Comparison of ENCODE assay signal across 2 cellular contexts in the genomic region with DNA sequence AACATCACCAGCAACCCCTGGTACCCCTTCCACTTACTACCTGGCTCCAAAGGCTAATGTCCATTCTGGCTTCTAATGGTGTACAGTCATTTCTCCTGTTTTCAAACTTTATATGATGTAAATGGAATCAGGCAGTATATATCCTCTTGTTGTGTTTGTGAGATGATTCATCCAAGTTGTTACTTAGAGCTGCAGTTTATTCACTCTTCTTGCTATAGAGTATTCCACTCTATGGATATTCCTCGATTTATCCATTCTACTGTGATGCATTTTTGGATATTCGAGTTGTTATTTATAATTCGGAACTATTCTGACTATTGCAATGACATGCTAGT.
TF ChIP-seq lines count a peak whose summit lies in the region.

No MANE protein-coding gene starts in this region.

TF ChIP-seq in liver, 16 proteins besides CTCF, POLR2A, EP300 and RAD21:
- TF ChIP-seq ZBTB33 (IDR thresholded peaks at IDR 0.05) (no peak), MAX (IDR thresholded peaks at IDR 0.05) (no peak), SP1 (IDR thresholded peaks at IDR 0.05) (no peak), YY1 (IDR thresholded peaks at IDR 0.05) (no peak), FOXA1 (IDR thresholded peaks at IDR 0.05) (no peak), ATF3 (IDR thresholded peaks at IDR 0.05) (no peak), NR2F2 (IDR thresholded peaks at IDR 0.05) (no peak), HNF4A (conservative IDR thresholded peaks at IDR 0.05) (no peak), TAF1 (conservative IDR thresholded peaks at IDR 0.05) (no peak), HNF4G (IDR thresholded peaks at IDR 0.05) (no peak), FOXA2 (IDR thresholded peaks at IDR 0.05) (no peak), JUND (IDR thresholded peaks at IDR 0.05) (no peak), GABPA (IDR thresholded peaks at IDR 0.05 in 1 of 2, conservative IDR thresholded peaks at IDR 0.05 in 1 of 2) (no peak)

TF ChIP-seq in HepG2, 621 proteins besides CTCF, POLR2A, EP300 and RAD21:
- TF ChIP-seq USF2 (IDR thresholded peaks at IDR 0.05; ENCODE audit: low read depth, low read length) = no peak
- TF ChIP-seq USF2 (CRISPR knock-in tag; IDR thresholded peaks at IDR 0.05; ENCODE audit: borderline replicate concordance) = no peak
- TF ChIP-seq GFI1 (CRISPR knock-in tag; IDR thresholded peaks at IDR 0.05; ENCODE audit: borderline replicate concordance) = no peak
- no peak for TF ChIP-seq CAMTA2 (CRISPR knock-in tag; IDR thresholded peaks at IDR 0.05; ENCODE audit: borderline replicate concordance)
- no peak for TF ChIP-seq REXO4 (CRISPR knock-in tag; IDR thresholded peaks at IDR 0.05; ENCODE audit: borderline replicate concordance)
- no peak for TF ChIP-seq FOSL1 (CRISPR knock-in tag; IDR thresholded peaks at IDR 0.05; ENCODE audit: borderline replicate concordance)
- no peak for TF ChIP-seq KDM2A (CRISPR knock-in tag; IDR thresholded peaks at IDR 0.05; ENCODE audit: borderline replicate concordance, low read depth)
- no peak for TF ChIP-seq DBP (CRISPR knock-in tag; IDR thresholded peaks at IDR 0.05; ENCODE audit: not compliant biosample characterization)
- no peak for TF ChIP-seq HHEX (CRISPR knock-in tag; IDR thresholded peaks at IDR 0.05)
- no peak for TF ChIP-seq AHR (CRISPR knock-in tag; IDR thresholded peaks at IDR 0.05)
- TF ChIP-seq HOXA7 (CRISPR knock-in tag; IDR thresholded peaks at IDR 0.05) = no peak
- no peak for TF ChIP-seq SP4 (CRISPR knock-in tag; IDR thresholded peaks at IDR 0.05)
- no peak for TF ChIP-seq WIZ (CRISPR knock-in tag; IDR thresholded peaks at IDR 0.05)
- no peak for TF ChIP-seq NFE2L1 (CRISPR knock-in tag; IDR thresholded peaks at IDR 0.05; ENCODE audit: borderline replicate concordance)
- no peak for TF ChIP-seq ARID5B (CRISPR knock-in tag; IDR thresholded peaks at IDR 0.05)
- no peak for TF ChIP-seq ZNF580 (CRISPR knock-in tag; IDR thresholded peaks at IDR 0.05; ENCODE audit: borderline replicate concordance, low read depth)
- no peak for TF ChIP-seq YY1 (IDR thresholded peaks at IDR 0.05; ENCODE audit: insufficient read depth, insufficient replicate concordance, low read depth, low read length)
- TF ChIP-seq KLF11 (CRISPR knock-in tag; IDR thresholded peaks at IDR 0.05) = no peak
